Comparison of ENCODE assay signal across 23 cellular contexts in genomic region chr18:3631927-3632326, GRCh38.
"Had no signal": no experiment of that assay in that cellular context is flagged by ENCODE, and none has a peak within 500 bp of the region (broad histone marks: within the 10 kb centered on the region; RNA-seq: fewer than 3 reads in every experiment).

No MANE protein-coding gene starts in this region.

- DNase-seq: activated CD4-positive, CD25-positive, alpha-beta regulatory T cell; activated CD8-positive, alpha-beta T cell treated with anti-CD3 and anti-CD28 coated beads for 36 hours; activated effector memory CD4-positive, alpha-beta T cell treated with Interleukin-2 at 50 U/mL for 16 hours; activated naive CD4-positive, alpha-beta T cell; activated T-cell treated with anti-CD3 and anti-CD28 coated beads, Interleukin-2, amount 50 U/mL, for 24 hours; amniotic stem cell; Kasumi-1; KBM-7; NCI-H1105 treated with DMSO at 0.1 percent for 48 hours; NCI-H1436 treated with DMSO at 0.1 percent for 48 hours; NCI-H187; NCI-H2081 treated with DMSO at 0.1 percent for 48 hours; NCI-H446; NCI-H524; PC-3; SHP77 treated with DMSO at 0.1 percent for 48 hours had no signal

- H3K4me3 Mint-ChIP-seq: activated CD8-positive, alpha-beta T cell treated with anti-CD3 and anti-CD28 coated beads for 36 hours; activated naive CD4-positive, alpha-beta T cell treated with anti-CD3 and anti-CD28 coated beads, Interleukin-2, amount 50 U/mL, for 24 hours; activated T-cell treated with anti-CD3 and anti-CD28 coated beads, Interleukin-2, amount 50 U/mL, for 24 hours; activated T-helper 1 cell treated with anti-CD3 and anti-CD28 coated beads, Interleukin-12 subunit alpha, Interleukin-12 subunit beta, Interleukin-2, Interleukin-4 antibody, amounts not matched to agents 30 ng/mL and 10 ng/mL and 1 ng/mL, durations not matched to agents 14 hours and 24 hours and 36 hours; brain; central memory CD8-positive, alpha-beta T cell; T-helper 1 cell treated with Interleukin-12 subunit alpha and Interleukin-12 subunit beta and Interleukin-4 antibody, amounts not matched to agents 30 μg/mL and 1 μg/mL, for 36 hours had no signal

- H3K27ac ChIP-seq: VCaP had no signal

- FAIRE-seq: astrocyte had no signal

- H3K27ac Mint-ChIP-seq: activated CD8-positive, alpha-beta T cell treated with anti-CD3 and anti-CD28 coated beads for 36 hours; activated naive CD4-positive, alpha-beta T cell treated with anti-CD3 and anti-CD28 coated beads, Interleukin-2, amount 50 U/mL, for 24 hours; activated T-cell treated with anti-CD3 and anti-CD28 coated beads, Interleukin-2, amount 50 U/mL, for 24 hours; activated T-helper 1 cell treated with anti-CD3 and anti-CD28 coated beads, Interleukin-12 subunit alpha, Interleukin-12 subunit beta, Interleukin-2, Interleukin-4 antibody, amounts not matched to agents 30 ng/mL and 10 ng/mL and 1 ng/mL, durations not matched to agents 14 hours and 24 hours and 36 hours; brain; T-helper 1 cell treated with Interleukin-12 subunit alpha and Interleukin-12 subunit beta and Interleukin-4 antibody, amounts not matched to agents 30 μg/mL and 1 μg/mL, for 36 hours had no signal

- ATAC-seq: activated CD8-positive, alpha-beta T cell treated with anti-CD3 and anti-CD28 coated beads for 36 hours; PC-3 had no signal

- H3K4me1 Mint-ChIP-seq: brain; central memory CD8-positive, alpha-beta T cell had no signal

- H3K9me3 Mint-ChIP-seq: activated CD8-positive, alpha-beta T cell treated with anti-CD3 and anti-CD28 coated beads for 36 hours; activated T-cell treated with anti-CD3 and anti-CD28 coated beads, Interleukin-2, amount 50 U/mL, for 24 hours; activated T-helper 1 cell treated with anti-CD3 and anti-CD28 coated beads, Interleukin-12 subunit alpha, Interleukin-12 subunit beta, Interleukin-2, Interleukin-4 antibody, amounts not matched to agents 30 ng/mL and 10 ng/mL and 1 ng/mL, durations not matched to agents 14 hours and 24 hours and 36 hours; brain; central memory CD8-positive, alpha-beta T cell; T-helper 1 cell treated with Interleukin-12 subunit alpha and Interleukin-12 subunit beta and Interleukin-4 antibody, amounts not matched to agents 30 μg/mL and 1 μg/mL, for 36 hours had no signal

- H3K27me3 Mint-ChIP-seq: activated CD8-positive, alpha-beta T cell treated with anti-CD3 and anti-CD28 coated beads for 36 hours; activated naive CD4-positive, alpha-beta T cell treated with anti-CD3 and anti-CD28 coated beads, Interleukin-2, amount 50 U/mL, for 24 hours; activated T-cell treated with anti-CD3 and anti-CD28 coated beads, Interleukin-2, amount 50 U/mL, for 24 hours; brain; central memory CD8-positive, alpha-beta T cell had no signal

- H3K36me3 Mint-ChIP-seq: activated naive CD4-positive, alpha-beta T cell treated with anti-CD3 and anti-CD28 coated beads, Interleukin-2, amount 50 U/mL, for 24 hours; brain had no signal
